In the genomic region with DNA sequence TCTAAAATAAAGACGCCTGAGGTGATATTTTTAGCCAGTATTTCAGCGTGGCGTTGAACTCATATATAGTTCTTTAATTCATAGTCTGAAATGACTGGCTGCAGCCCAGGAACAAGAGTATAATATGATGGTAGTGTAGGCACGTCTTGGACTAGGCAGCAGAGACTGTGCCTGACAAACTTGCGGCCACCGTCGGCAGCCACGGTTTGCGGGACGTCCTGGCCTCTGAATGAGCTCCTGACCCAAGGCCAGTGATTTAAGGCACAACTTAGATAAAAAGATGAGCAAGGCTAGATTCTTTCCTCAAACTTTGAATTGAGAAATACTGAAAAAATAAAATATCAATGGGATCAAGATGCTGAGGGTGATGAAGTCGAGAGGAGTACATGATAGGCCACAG, we compare ENCODE assay signal across 1 cellular context.
TF ChIP-seq lines count a peak whose summit lies in the region.

No MANE protein-coding gene starts in this region.

TF ChIP-seq in WTC11, 78 proteins besides CTCF, POLR2A, EP300 and RAD21 (continued from another document):
- TF ChIP-seq ATF6 (CRISPR knock-in tag; IDR thresholded peaks at IDR 0.05): no peak
- TF ChIP-seq NFE2L1 (CRISPR knock-in tag; IDR thresholded peaks at IDR 0.05): no peak
- no peak for TF ChIP-seq TP53 (CRISPR knock-in tag; IDR thresholded peaks at IDR 0.05)
- no peak for TF ChIP-seq SMAD3 (CRISPR knock-in tag; IDR thresholded peaks at IDR 0.05; ENCODE audit: borderline replicate concordance)
- TF ChIP-seq, protein P1, sequence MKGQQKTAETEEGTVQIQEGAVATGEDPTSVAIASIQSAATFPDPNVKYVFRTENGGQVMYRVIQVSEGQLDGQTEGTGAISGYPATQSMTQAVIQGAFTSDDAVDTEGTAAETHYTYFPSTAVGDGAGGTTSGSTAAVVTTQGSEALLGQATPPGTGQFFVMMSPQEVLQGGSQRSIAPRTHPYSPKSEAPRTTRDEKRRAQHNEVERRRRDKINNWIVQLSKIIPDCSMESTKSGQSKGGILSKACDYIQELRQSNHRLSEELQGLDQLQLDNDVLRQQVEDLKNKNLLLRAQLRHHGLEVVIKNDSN (CRISPR knock-in tag; IDR thresholded peaks at IDR 0.05): no peak
- TF ChIP-seq TEAD4 (CRISPR knock-in tag; IDR thresholded peaks at IDR 0.05): no peak
- TF ChIP-seq ZNF232 (CRISPR knock-in tag; IDR thresholded peaks at IDR 0.05): no peak
- TF ChIP-seq ETV6 (CRISPR knock-in tag; IDR thresholded peaks at IDR 0.05): no peak
- TF ChIP-seq E2F1 (CRISPR knock-in tag; IDR thresholded peaks at IDR 0.05): no peak
- TF ChIP-seq ZNF423 (CRISPR knock-in tag; IDR thresholded peaks at IDR 0.05): no peak
- no peak for TF ChIP-seq CREB1 (CRISPR knock-in tag; IDR thresholded peaks at IDR 0.05)
